In genomic region chrX:135973548-135974278, GRCh38 we compare ENCODE assay signal across 8 cellular contexts. TPM values are rescaled to one million over a fixed set of nuclear protein-coding genes. Genes with fewer than 3 reads are reported as not detected.
DNase-seq lines count a peak whose midpoint lies in the region; ATAC-seq, FAIRE-seq and TF ChIP-seq lines count a peak whose summit lies in the region.

MMGT1 (minus strand) TSS chrX:135973988; CDS start chrX:135973675, 313 bp downstream.

- H2AFZ ChIP-seq in ACC112 (ENCODE audit: low read length, unreplicated experiment): peak within 1 kb of the TSS; percentile 85
- H2AFZ ChIP-seq in smooth muscle cell (ENCODE audit: low read depth): peak within 1 kb of the TSS; percentile 87

- H3K27ac Mint-ChIP-seq in WTC11: peak within 1 kb of the TSS; percentile 99

- DNase-seq in NCI-H2227 treated with DMSO at 0.1 percent for 48 hours (lab: John Stamatoyannopoulos, UW): peak; percentile 99
- DNase-seq in WTC11 (ENCODE audit: low spot score): peak; percentile 75
- DNase-seq in bronchial epithelial cell (ENCODE audit: low read depth): peak; percentile 65
- DNase-seq in iPS-NIHi7 (ENCODE audit: extremely low spot score): peak; percentile 92
- DNase-seq in smooth muscle cell (lab: John Stamatoyannopoulos, UW; ENCODE audit: unreplicated experiment): peak; percentile 71

- peaks cover 25% of the 10 kb centered on the region for H3K79me2 ChIP-seq in ACC112 (ENCODE audit: control insufficient read depth, insufficient read depth, low read length, unreplicated experiment)
- peaks cover 28% of the 10 kb centered on the region for H3K79me2 ChIP-seq in smooth muscle cell (ENCODE audit: low read depth)

- H3K36me3 Mint-ChIP-seq in WTC11: no peaks in the 10 kb centered on the region

- no peaks in the 10 kb centered on the region for H3K36me3 ChIP-seq in ACC112 (ENCODE audit: insufficient read depth, low read length)
- H3K36me3 ChIP-seq in bronchial epithelial cell (ENCODE audit: control insufficient read depth, insufficient read depth, low read length): no peaks in the 10 kb centered on the region
- H3K36me3 ChIP-seq in smooth muscle cell (ENCODE audit: low read depth): no peaks in the 10 kb centered on the region

- H3K4me3 ChIP-seq in ACC112 (ENCODE audit: low read depth, low read length): peak within 1 kb of the TSS; percentile 98
- peak within 1 kb of the TSS; percentile 79 for H3K4me3 ChIP-seq in bronchial epithelial cell (ENCODE audit: low read depth, low read length)
- peak within 1 kb of the TSS; percentile 90 for H3K4me3 ChIP-seq in smooth muscle cell

- no peaks in the 10 kb centered on the region for H3K27me3 Mint-ChIP-seq in WTC11 (ENCODE audit: low read depth)

- POLR2A ChIA-PET in WTC11 (lab: Charles Lee): interaction anchor here (1.2 kb wide), 1 partner anchor 11 kb away, joined by 3 read pairs; the partner anchor contains the start of gene SLC9A6

- H3K27ac ChIP-seq in ACC112 (ENCODE audit: low read depth, low read length) (peak within 1 kb of the TSS; percentile 96), smooth muscle cell (ENCODE audit: low read depth) (peak within 1 kb of the TSS; percentile 94)

- H3K9me3 Mint-ChIP-seq in WTC11: no peaks in the 10 kb centered on the region

- H4K20me1 ChIP-seq in smooth muscle cell (ENCODE audit: low read depth): no peaks in the 10 kb centered on the region

- H3K4me1 ChIP-seq in ACC112 (ENCODE audit: control insufficient read depth, insufficient read depth, low read length, unreplicated experiment) (peaks cover 7% of the 10 kb centered on the region), smooth muscle cell (ENCODE audit: low read depth) (no peaks in the 10 kb centered on the region)

- ATAC-seq in GM18907 (IDR thresholded peaks at IDR 0.05; ENCODE audit: unreplicated experiment) (peak; percentile 83), HG03139 (IDR thresholded peaks at IDR 0.05; ENCODE audit: unreplicated experiment) (peak; percentile 93), WTC11 (peak; percentile 88)

- H3K9ac ChIP-seq in smooth muscle cell (ENCODE audit: low read depth): peak within 1 kb of the TSS; percentile 91

- H3K27me3 ChIP-seq in ACC112 (ENCODE audit: insufficient read depth, low read length) (no peaks in the 10 kb centered on the region), bronchial epithelial cell (ENCODE audit: control insufficient read depth, insufficient read depth, low read length) (no peaks in the 10 kb centered on the region), smooth muscle cell (ENCODE audit: low read depth) (no peaks in the 10 kb centered on the region)

- WGBS in smooth muscle cell (ENCODE audit: low lambda C conversion rate): 37% methylated on average over 41 of the region's 65 CpGs

- CTCF ChIA-PET in WTC11 (lab: Charles Lee): interaction anchor here (0.9 kb wide), 1 partner anchor 225 kb away, joined by 4 read pairs; no protein-coding TSS in a partner anchor

- H3K4me2 ChIP-seq in smooth muscle cell: peak within 1 kb of the TSS; percentile 85

- H3K9me3 ChIP-seq in smooth muscle cell (replicated peaks; ENCODE audit: low read depth): no peaks in the 10 kb centered on the region

- no peaks in the 10 kb centered on the region for H3F3A ChIP-seq in smooth muscle cell (ENCODE audit: low read depth)

- H3K4me1 Mint-ChIP-seq in WTC11: peaks cover 16% of the 10 kb centered on the region

- no peak for TF ChIP-seq CTCF in WTC11 (IDR thresholded peaks at IDR 0.05)
- TF ChIP-seq CTCF in bronchial epithelial cell (IDR thresholded peaks at IDR 0.05; ENCODE audit: insufficient read depth, low read length, severe bottlenecking): no peak
- no peak for TF ChIP-seq CTCF in smooth muscle cell (IDR thresholded peaks at IDR 0.05; ENCODE audit: borderline replicate concordance, insufficient read depth, poor library complexity, severe bottlenecking)

- no peak for FAIRE-seq in bronchial epithelial cell (lab: Jason Lieb, UNC)

- H3K4me3 Mint-ChIP-seq in WTC11: peak within 1 kb of the TSS; percentile 97

TF ChIP-seq in WTC11, 78 proteins besides CTCF, POLR2A, EP300 and RAD21:
- TF ChIP-seq ZNF138 (CRISPR knock-in tag; conservative IDR thresholded peaks at IDR 0.05) (no peak), ZNF423 (CRISPR knock-in tag; IDR thresholded peaks at IDR 0.05) (peak; percentile 23; the same call in 1 of the 2 replicates), CREM (CRISPR knock-in tag; IDR thresholded peaks at IDR 0.05) (peak; percentile 92), SP1 (CRISPR knock-in tag; conservative IDR thresholded peaks at IDR 0.05) (peak; percentile 55), FOXK1 (CRISPR knock-in tag; IDR thresholded peaks at IDR 0.05) (peak; percentile 82)

RNA-seq across cellular contexts. Expression of gene MMGT1, which starts in this region (rescaled TPM):
- total RNA-seq in WTC11 (2021) (15.4 to 18.8 TPM (median 18.1 TPM) in 3 replicates), bronchial epithelial cell (7.9 and 9.0 TPM in 2 replicates), smooth muscle cell (27.1 and 35.8 TPM in 2 replicates)
- polyA plus RNA-seq in smooth muscle cell: 12.5 and 13.6 TPM in 2 replicates

Comparison
In these comparisons a context has a peak if more than half of its experiments do, and no peak if none do; other contexts are left out.
1. Peak in every context shown above with its lines: DNase-seq, ATAC-seq, H3K4me3 ChIP-seq and H3K27ac ChIP-seq.